2 cellular contexts compared by ENCODE assay signal in genomic region chr3:151764699-151765098, GRCh38. TPM values are rescaled to one million over a fixed set of nuclear protein-coding genes. Genes with fewer than 3 reads are reported as not detected.
"Had no signal": no experiment of that assay in that cellular context is flagged by ENCODE, and none has a peak within 500 bp of the region (broad histone marks: within the 10 kb centered on the region; RNA-seq: fewer than 3 reads in every experiment).

No MANE protein-coding gene starts in this region.

RNA-seq across cellular contexts. Expression of gene AADACL2, which starts 31.0 kb away (rescaled TPM):
- total RNA-seq: G401, GM12878 had no signal
- polyA plus RNA-seq: GM12878 had no signal

RNA-seq across cellular contexts. Expression of gene AADAC, which starts 49.2 kb away (rescaled TPM):
- total RNA-seq: G401 had no signal
- polyA plus RNA-seq: GM12878 had no signal
